23 cellular contexts compared by ENCODE assay signal in the genomic region with DNA sequence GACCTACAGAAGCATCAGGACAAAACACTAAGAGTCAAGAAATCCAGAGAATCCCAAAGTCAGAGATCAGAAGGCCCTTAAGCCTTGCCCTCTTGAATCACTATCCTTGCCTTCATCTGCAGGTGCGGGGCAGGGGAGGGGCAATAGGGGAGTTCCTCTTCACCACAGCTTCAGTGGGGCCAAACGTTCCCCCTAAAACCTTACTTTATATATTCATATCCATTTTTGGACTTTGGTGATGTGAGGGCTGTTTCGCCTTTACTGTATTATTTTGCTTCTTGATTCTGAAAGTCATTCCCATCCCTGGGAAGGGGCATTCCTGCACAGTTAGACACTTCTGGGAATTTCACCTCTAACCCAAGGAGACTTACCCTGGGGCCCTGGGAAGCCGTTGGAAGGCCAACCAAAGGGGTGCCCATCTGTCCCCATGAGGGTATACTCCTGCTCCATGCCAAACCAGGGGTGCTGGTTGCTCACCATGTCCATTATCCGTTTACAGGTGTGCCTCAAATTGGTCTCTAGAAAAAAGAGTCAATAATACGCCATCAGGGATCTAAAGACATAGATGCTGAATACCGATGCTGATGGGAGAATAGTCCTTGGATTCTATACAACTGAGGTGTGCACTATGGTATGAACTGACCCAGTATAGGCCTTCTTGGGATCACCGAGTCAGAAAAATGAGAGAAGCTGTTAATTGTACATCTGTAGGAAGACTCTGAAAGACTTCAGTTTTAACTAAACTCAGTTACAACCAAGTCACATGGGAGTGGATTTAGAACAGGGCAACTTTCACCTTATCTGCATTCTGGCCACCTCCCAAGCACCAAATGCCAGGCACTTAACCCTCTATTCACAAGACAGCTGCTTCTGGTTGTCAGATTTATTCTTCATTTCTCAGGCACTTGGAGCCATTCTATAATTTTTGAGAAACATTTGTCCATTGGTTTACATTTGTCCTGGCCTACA. TPM values are rescaled to one million over a fixed set of nuclear protein-coding genes. Genes with fewer than 3 reads are reported as not detected.
A peak's percentile ranks its signal among the peaks of the same experiment; 100 is the strongest.
DNase-seq lines count a peak whose midpoint lies in the region; ATAC-seq and TF ChIP-seq lines count a peak whose summit lies in the region.
"Had no signal": no experiment of that assay in that cellular context is flagged by ENCODE, and none has a peak within 500 bp of the region (broad histone marks: within the 10 kb centered on the region; RNA-seq: fewer than 3 reads in every experiment).

No MANE protein-coding gene starts in this region.

- peak overlapping the region; percentile 25; the same call in 1 of the 2 replicates for H3K4me2 ChIP-seq in DND-41 (ENCODE audit: insufficient read depth, low read length)

- no peak overlapping the region for H3K9ac ChIP-seq in DND-41 (ENCODE audit: low read depth, low read length)

- H2AFZ ChIP-seq in DND-41 (ENCODE audit: low read depth, low read length) = no peak overlapping the region

- intact Hi-C loops in right lobe of liver (cut with DNase I) = no loop called here

- DNase-seq in DND-41 (no peak), caudate nucleus (lab: John Stamatoyannopoulos, UW) (no peak), right lobe of liver (no peak), substantia nigra (lab: John Stamatoyannopoulos, UW) (peak in 6 of 49 donors; percentile 11 to 65 (median 34)), foreskin keratinocyte (no peak), activated gamma-delta T cell (lab: John Stamatoyannopoulos, UW) (no peak)
- DNase-seq in central memory CD4-positive, alpha-beta T cell = no peak
- DNase-seq: activated CD4-positive, alpha-beta T cell treated with anti-CD3 and anti-CD28 coated beads for 1 hour; activated naive CD4-positive, alpha-beta T cell treated with anti-CD3 and anti-CD28 coated beads, Interleukin-2, amount 50 U/mL, for 16 hours; activated T-cell treated with anti-CD3 and anti-CD28 coated beads, Interleukin-2, amount 50 U/mL, for 24 hours; foreskin fibroblast; natural killer cell; NCI-H1436; NCI-H526 treated with DMSO at 0.1 percent for 48 hours; small intestine; stimulated activated naive CD4-positive, alpha-beta T cell treated with Interleukin-2 at 50 U/mL for 16 hours; uterus had no signal

- peaks cover 60% of the 10 kb centered on the region for H3K79me2 ChIP-seq in DND-41 (ENCODE audit: insufficient read depth, low read length)

- peaks cover 79% of the 10 kb centered on the region for H4K20me1 ChIP-seq in DND-41 (ENCODE audit: insufficient read depth, low read length)

- H3K36me3 ChIP-seq in DND-41 (ENCODE audit: insufficient read depth, low read length) (peaks cover 85% of the 10 kb centered on the region), right lobe of liver (peaks cover 13 to 67% (median 52%) of the 10 kb centered on the region in 4 donors)
- H3K36me3 ChIP-seq: uterus had no signal

- H3K27me3 ChIP-seq in DND-41 (ENCODE audit: insufficient read depth, low read length, poor library complexity) (no peaks in the 10 kb centered on the region), right lobe of liver (no peaks in the 10 kb centered on the region), foreskin keratinocyte (no peaks in the 10 kb centered on the region)
- H3K27me3 ChIP-seq: body of pancreas, uterus had no signal

- no peak overlapping the region for H3K4me3 ChIP-seq in DND-41 (ENCODE audit: low read depth in 1 of 2, low read length in 2 of 2)
- no peak overlapping the region for H3K4me3 ChIP-seq in right lobe of liver
- H3K4me3 ChIP-seq: body of pancreas, uterus had no signal

- 94% methylated on average over 6 of the region's 8 CpGs for WGBS in right lobe of liver (ENCODE audit: insufficient coverage, low coverage, low lambda C conversion rate, missing lambda C conversion rate)

- peak; percentile 8 for TF ChIP-seq POLR2A in right lobe of liver (IDR thresholded peaks at IDR 0.05)

- H3K27ac ChIP-seq in DND-41 (ENCODE audit: low read length) (no peak overlapping the region), caudate nucleus (ENCODE audit: low read depth, low read length) (peak overlapping the region; percentile 20), right lobe of liver (no peak overlapping the region), substantia nigra (ENCODE audit: low read depth, low read length, poor library complexity, severe bottlenecking) (peak overlapping the region; percentile 45), foreskin keratinocyte (no peak overlapping the region)
- H3K27ac ChIP-seq: uterus had no signal

- TF ChIP-seq CTCF in DND-41 (IDR thresholded peaks at IDR 0.05; ENCODE audit: borderline replicate concordance, extremely low read depth, low read length, poor library complexity, severe bottlenecking) = no peak
- no peak for TF ChIP-seq CTCF in right lobe of liver (IDR thresholded peaks at IDR 0.05)
- no peak for TF ChIP-seq CTCF in foreskin keratinocyte (conservative IDR thresholded peaks at IDR 0.05)

- H3K4me1 ChIP-seq in DND-41 (ENCODE audit: insufficient read depth, low read length) = peaks cover 42% of the 10 kb centered on the region
- H3K4me1 ChIP-seq in right lobe of liver = peaks cover 0 to 26% (median 2%) of the 10 kb centered on the region in 4 donors
- H3K4me1 ChIP-seq in foreskin keratinocyte = peaks cover 3% of the 10 kb centered on the region
- H3K4me1 ChIP-seq: uterus had no signal

- H3K9me3 ChIP-seq in DND-41 (ENCODE audit: insufficient read depth, low read length, severe bottlenecking) (no peaks in the 10 kb centered on the region), right lobe of liver (no peaks in the 10 kb centered on the region)
- H3K9me3 ChIP-seq: body of pancreas, uterus had no signal

- ATAC-seq in DND-41 (ENCODE audit: insufficient read depth, low read depth) (no peak), right lobe of liver (no peak), HG02798 (IDR thresholded peaks at IDR 0.05; ENCODE audit: poor library complexity, unreplicated experiment) (no peak), foreskin keratinocyte (no peak)
- ATAC-seq: body of pancreas, natural killer cell had no signal

RNA-seq across cellular contexts. Expression of a gene that starts 5.4 kb away (rescaled TPM):
- total RNA-seq in right lobe of liver (100 to 1,000 TPM; 184 to 493 (median 389) TPM), foreskin keratinocyte (525 and 901 TPM in 2 replicates)
- 132 and 282 TPM in 2 replicates for polyA plus RNA-seq in foreskin keratinocyte

RNA-seq across cellular contexts. Expression of a gene that starts 14.3 kb away (rescaled TPM):
- total RNA-seq in right lobe of liver = not detected
- not detected in 2 replicates for total RNA-seq in foreskin keratinocyte
- not detected in 2 replicates for polyA plus RNA-seq in foreskin keratinocyte
- total RNA-seq: body of pancreas, kidney epithelial cell, M059J, mesenteric fat pad, natural killer cell, pulmonary artery endothelial cell, uterus had no signal
- polyA plus RNA-seq: small intestine had no signal

Comparison
In these comparisons a context has a peak if more than half of its experiments do, and no peak if none do; other contexts are left out.
1. H3K27ac ChIP-seq: peak in caudate nucleus (single experiment) and substantia nigra (single experiment); none in DND-41 (single experiment), right lobe of liver (0 of 3) and foreskin keratinocyte (single experiment).